In the genomic region with DNA sequence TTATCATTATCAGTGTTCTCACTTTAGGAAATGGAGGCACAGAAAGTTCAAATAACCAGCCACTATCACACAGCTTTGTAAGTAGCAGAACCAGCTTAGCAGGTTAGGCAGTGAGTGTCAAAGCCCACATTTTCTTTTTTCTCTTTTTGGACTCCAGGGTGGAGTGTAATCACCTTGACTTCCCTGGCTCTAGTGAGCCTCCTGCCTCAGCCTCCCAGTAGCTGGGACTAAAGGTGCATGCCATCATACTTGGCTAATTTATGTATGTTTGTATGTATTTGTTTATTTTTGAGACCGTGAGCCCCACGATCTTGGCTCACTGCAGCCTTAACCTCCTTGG, we compare ENCODE assay signal across 2 cellular contexts.
TF ChIP-seq lines count a peak whose summit lies in the region.

No MANE protein-coding gene starts in this region.

TF ChIP-seq in A549, 52 proteins besides CTCF, POLR2A, EP300 and RAD21 (continued from another document):
- TF ChIP-seq, protein P1, sequence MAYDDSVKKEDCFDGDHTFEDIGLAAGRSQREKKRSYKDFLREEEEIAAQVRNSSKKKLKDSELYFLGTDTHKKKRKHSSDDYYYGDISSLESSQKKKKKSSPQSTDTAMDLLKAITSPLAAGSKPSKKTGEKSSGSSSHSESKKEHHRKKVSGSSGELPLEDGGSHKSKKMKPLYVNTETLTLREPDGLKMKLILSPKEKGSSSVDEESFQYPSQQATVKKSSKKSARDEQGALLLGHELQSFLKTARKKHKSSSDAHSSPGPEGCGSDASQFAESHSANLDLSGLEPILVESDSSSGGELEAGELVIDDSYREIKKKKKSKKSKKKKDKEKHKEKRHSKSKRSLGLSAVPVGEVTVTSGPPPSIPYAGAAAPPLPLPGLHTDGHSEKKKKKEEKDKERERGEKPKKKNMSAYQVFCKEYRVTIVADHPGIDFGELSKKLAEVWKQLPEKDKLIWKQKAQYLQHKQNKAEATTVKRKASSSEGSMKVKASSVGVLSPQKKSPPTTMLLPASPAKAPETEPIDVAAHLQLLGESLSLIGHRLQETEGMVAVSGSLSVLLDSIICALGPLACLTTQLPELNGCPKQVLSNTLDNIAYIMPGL (CRISPR knock-in tag; IDR thresholded peaks at IDR 0.05; ENCODE audit: borderline replicate concordance) = no peak
- TF ChIP-seq FOSB (CRISPR knock-in tag; IDR thresholded peaks at IDR 0.05) (no peak), RFX5 (IDR thresholded peaks at IDR 0.05) (no peak), CBX2 (IDR thresholded peaks at IDR 0.05; ENCODE audit: borderline replicate concordance, low read depth) (no peak)
- TF ChIP-seq, protein P2, sequence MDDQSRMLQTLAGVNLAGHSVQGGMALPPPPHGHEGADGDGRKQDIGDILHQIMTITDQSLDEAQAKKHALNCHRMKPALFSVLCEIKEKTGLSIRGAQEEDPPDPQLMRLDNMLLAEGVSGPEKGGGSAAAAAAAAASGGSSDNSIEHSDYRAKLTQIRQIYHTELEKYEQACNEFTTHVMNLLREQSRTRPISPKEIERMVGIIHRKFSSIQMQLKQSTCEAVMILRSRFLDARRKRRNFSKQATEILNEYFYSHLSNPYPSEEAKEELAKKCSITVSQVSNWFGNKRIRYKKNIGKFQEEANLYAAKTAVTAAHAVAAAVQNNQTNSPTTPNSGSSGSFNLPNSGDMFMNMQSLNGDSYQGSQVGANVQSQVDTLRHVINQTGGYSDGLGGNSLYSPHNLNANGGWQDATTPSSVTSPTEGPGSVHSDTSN (IDR thresholded peaks at IDR 0.05) = no peak
- TF ChIP-seq, protein P3, sequence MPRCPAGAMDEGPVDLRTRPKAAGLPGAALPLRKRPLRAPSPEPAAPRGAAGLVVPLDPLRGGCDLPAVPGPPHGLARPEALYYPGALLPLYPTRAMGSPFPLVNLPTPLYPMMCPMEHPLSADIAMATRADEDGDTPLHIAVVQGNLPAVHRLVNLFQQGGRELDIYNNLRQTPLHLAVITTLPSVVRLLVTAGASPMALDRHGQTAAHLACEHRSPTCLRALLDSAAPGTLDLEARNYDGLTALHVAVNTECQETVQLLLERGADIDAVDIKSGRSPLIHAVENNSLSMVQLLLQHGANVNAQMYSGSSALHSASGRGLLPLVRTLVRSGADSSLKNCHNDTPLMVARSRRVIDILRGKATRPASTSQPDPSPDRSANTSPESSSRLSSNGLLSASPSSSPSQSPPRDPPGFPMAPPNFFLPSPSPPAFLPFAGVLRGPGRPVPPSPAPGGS (IDR thresholded peaks at IDR 0.05) = no peak

TF ChIP-seq in HEK293, 187 proteins besides CTCF, POLR2A, EP300 and RAD21 (continued from another document):
- TF ChIP-seq ZNF140 (tag by site-specific recombination; IDR thresholded peaks at IDR 0.05) (no peak), OSR2 (tag by site-specific recombination; IDR thresholded peaks at IDR 0.05) (0 out of 2 replicates have a peak, but pooled peaks have one; percentile 37)
